Comparison of ENCODE assay signal across 9 cellular contexts in genomic region chr11:120229451-120230424, GRCh38. TPM values are rescaled to one million over a fixed set of nuclear protein-coding genes. Genes with fewer than 3 reads are reported as not detected.
DNase-seq lines count a peak whose midpoint lies in the region; ATAC-seq and TF ChIP-seq lines count a peak whose summit lies in the region.
"Had no signal": no experiment of that assay in that cellular context is flagged by ENCODE, and none has a peak within 500 bp of the region (broad histone marks: within the 10 kb centered on the region; RNA-seq: fewer than 3 reads in every experiment).

No MANE protein-coding gene starts in this region.

- intact Hi-C loops in testis (cut with DNase I; ENCODE audit: low total_unique reads): loop anchor here (2.0 to 5.0 kb wide), 2 partner anchors 57 to 73 kb away; no protein-coding TSS in a partner anchor

- TF ChIP-seq POLR2A in testis (IDR thresholded peaks at IDR 0.05): no peak

- H3K4me1 ChIP-seq in RWPE2 (ENCODE audit: insufficient read depth, poor library complexity, severe bottlenecking): no peaks in the 10 kb centered on the region
- peaks cover 5% of the 10 kb centered on the region for H3K4me1 ChIP-seq in testis

- DNase-seq in activated CD4-positive, alpha-beta T cell treated with anti-CD3 and anti-CD28 coated beads for 48 hours: peak; percentile 34
- no peak for DNase-seq in activated CD4-positive, alpha-beta T cell treated with anti-CD3 and anti-CD28 coated beads for 4 hours
- no peak for DNase-seq in RWPE2 (ENCODE audit: low spot score)
- peak in 1 of 2 donors; percentile 60 for DNase-seq in foreskin fibroblast
- peak; percentile 29 for DNase-seq in testis
- DNase-seq in T-helper 9 cell: no peak
- no peak for DNase-seq in activated effector memory CD4-positive, alpha-beta T cell treated with anti-CD3 and anti-CD28 coated beads, Interleukin-2, amount 50 U/mL, for 16 hours

- ATAC-seq in RWPE2 (ENCODE audit: low read depth) (no peak), GM18520 (IDR thresholded peaks at IDR 0.05; ENCODE audit: unreplicated experiment) (no peak)
- ATAC-seq: naive thymus-derived CD8-positive, alpha-beta T cell had no signal

- no peaks in the 10 kb centered on the region for H3K27me3 ChIP-seq in RWPE2 (ENCODE audit: insufficient read depth, poor library complexity, severe bottlenecking)
- no peaks in the 10 kb centered on the region for H3K27me3 ChIP-seq in testis

- H3K9me3 ChIP-seq in RWPE2 (ENCODE audit: severe bottlenecking): no peaks in the 10 kb centered on the region
- H3K9me3 ChIP-seq in testis: no peaks in the 10 kb centered on the region

- H3K36me3 ChIP-seq in RWPE2 (ENCODE audit: low read depth) (no peaks in the 10 kb centered on the region), testis (ENCODE audit: low read depth, missing control alignments) (no peaks in the 10 kb centered on the region)

- WGBS in testis, 2 donors: 65% methylated on average over 17 of the region's 17 CpGs

- TF ChIP-seq CTCF in RWPE2 (IDR thresholded peaks at IDR 0.05; ENCODE audit: poor library complexity, severe bottlenecking) (peak; percentile 59), foreskin fibroblast (IDR thresholded peaks at IDR 0.05; ENCODE audit: low read depth, low read length) (peak; percentile 54), testis (IDR thresholded peaks at IDR 0.05) (peak; percentile 39 to 71 (median 66))

- H3K4me3 ChIP-seq in RWPE2 (ENCODE audit: severe bottlenecking) (no peak overlapping the region), foreskin fibroblast (ENCODE audit: low read depth in 1 of 2, low read length in 2 of 2) (no peak overlapping the region), testis (no peak overlapping the region)

- H3K27ac ChIP-seq in RWPE2 (ENCODE audit: poor library complexity, severe bottlenecking): no peak overlapping the region
- no peak overlapping the region for H3K27ac ChIP-seq in testis

RNA-seq across cellular contexts. Expression of gene POU2F3, which starts 10.2 kb away (rescaled TPM):
- under 1 TPM; 0.16 to 0.31 TPM for total RNA-seq in testis
- 0.49 TPM for polyA plus RNA-seq in testis (ENCODE audit: insufficient read depth, low read depth, low replicate concordance)
- total RNA-seq: naive thymus-derived CD8-positive, alpha-beta T cell had no signal

RNA-seq across cellular contexts. Expression of gene OAF, which starts 18.9 kb away (rescaled TPM):
- 10 to 100 TPM in 1 of 2 donors, 1 to 10 TPM in 1; 8.5 to 11.0 TPM for total RNA-seq in testis
- 22.6 TPM for polyA plus RNA-seq in testis (ENCODE audit: insufficient read depth, low read depth, low replicate concordance)

Comparison
In these comparisons a context has a peak if more than half of its experiments do, and no peak if none do; other contexts are left out.
1. DNase-seq: peak in activated CD4-positive, alpha-beta T cell treated with anti-CD3 and anti-CD28 coated beads for 48 hours (single experiment) and testis (single experiment); none in activated CD4-positive, alpha-beta T cell treated with anti-CD3 and anti-CD28 coated beads for 4 hours (0 of 2), RWPE2 (single experiment), T-helper 9 cell (single experiment) and activated effector memory CD4-positive, alpha-beta T cell treated with anti-CD3 and anti-CD28 coated beads, Interleukin-2, amount 50 U/mL, for 16 hours (single experiment).
2. Peak in every context shown above with its lines, with median percentiles within 50 percentile points of each other: CTCF ChIP-seq.